1 cellular context compared by ENCODE assay signal in the genomic region with DNA sequence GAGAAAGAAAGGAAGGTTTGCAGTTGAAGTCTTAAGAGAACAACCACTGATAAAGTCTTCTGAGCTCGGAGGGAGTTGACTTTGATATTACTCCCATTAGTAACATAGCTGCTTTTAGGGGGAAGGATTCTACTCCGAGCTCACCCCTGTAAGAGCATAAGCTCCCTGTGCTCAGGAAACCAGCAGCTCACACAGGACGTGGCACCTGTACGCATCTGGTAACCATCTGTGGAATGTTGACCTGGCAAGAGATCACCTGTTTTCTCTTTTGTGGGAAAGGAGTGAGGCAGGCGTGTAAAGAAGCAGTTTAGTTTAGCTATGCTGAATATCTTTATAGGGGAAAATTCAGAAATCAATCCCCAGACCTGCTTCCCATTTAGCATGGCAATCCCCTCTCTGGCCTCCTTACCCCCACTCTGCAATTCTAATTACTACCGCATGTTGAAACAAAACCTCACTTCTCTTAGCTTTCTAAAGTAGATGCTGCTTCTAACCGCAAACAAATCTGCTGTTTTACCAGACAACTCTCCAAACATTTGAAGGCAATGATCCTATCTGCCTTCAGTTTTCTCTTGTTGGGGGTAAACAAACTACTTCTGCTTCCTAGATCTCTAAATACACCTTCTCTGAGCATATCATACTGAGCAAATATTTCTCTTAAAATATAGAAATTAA.
TF ChIP-seq lines count a peak whose summit lies in the region.

No MANE protein-coding gene starts in this region.

TF ChIP-seq in HEK293, 187 proteins besides CTCF, POLR2A, EP300 and RAD21 (continued from another document):
- TF ChIP-seq ZBTB44 (tag by site-specific recombination; IDR thresholded peaks at IDR 0.05) (no peak), SCRT1 (tag by site-specific recombination; IDR thresholded peaks at IDR 0.05; ENCODE audit: borderline replicate concordance) (0 out of 2 replicates have a peak, but pooled peaks have one; percentile 67)
